ENCODE assay signal across 15 cellular contexts in the genomic region with DNA sequence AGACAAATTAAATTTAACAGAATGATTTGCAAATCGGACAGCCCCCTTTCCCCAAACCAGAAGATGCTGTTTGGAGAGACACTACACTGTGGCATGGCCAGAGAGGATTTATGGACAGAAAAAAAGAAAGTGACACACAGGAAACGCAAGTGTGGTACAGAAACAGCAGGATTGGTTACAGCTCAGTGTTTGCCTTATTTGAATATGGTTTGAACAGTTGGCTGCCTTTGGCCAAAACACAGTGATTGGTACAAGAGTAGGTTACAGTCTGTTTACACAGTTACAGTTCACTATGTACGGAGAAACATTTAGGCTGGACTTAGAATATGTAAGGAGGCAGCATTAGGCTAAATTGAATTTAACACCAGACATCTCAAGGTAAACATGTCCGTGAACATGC.
A peak's percentile ranks its signal among the peaks of the same experiment; 100 is the strongest.
DNase-seq lines count a peak whose midpoint lies in the region; ATAC-seq, FAIRE-seq and TF ChIP-seq lines count a peak whose summit lies in the region.
"Had no signal": no experiment of that assay in that cellular context is flagged by ENCODE, and none has a peak within 500 bp of the region (broad histone marks: within the 10 kb centered on the region; RNA-seq: fewer than 3 reads in every experiment).

No MANE protein-coding gene starts in this region.

- no peak overlapping the region for H2AFZ ChIP-seq in OCI-LY1 (ENCODE audit: low read length)

- H3K9ac ChIP-seq in OCI-LY1 (ENCODE audit: low read length) = no peak overlapping the region; the same call in 1 of the 2 replicates
- H3K9ac ChIP-seq: KMS-11 had no signal

- H4K20me1 ChIP-seq in OCI-LY1 (ENCODE audit: insufficient read depth, low read length) = no peaks in the 10 kb centered on the region

- ATAC-seq in GM18498 (IDR thresholded peaks at IDR 0.05; ENCODE audit: unreplicated experiment) (no peak), GM19351 (IDR thresholded peaks at IDR 0.05; ENCODE audit: unreplicated experiment) (no peak)
- ATAC-seq: A549, SK-N-SH treated with all-trans-retinoic acid at 6 μM for 48 hours had no signal

- DNase-seq in GM12891 (ENCODE audit: insufficient read length, low spot score) (no peak), H54 (ENCODE audit: insufficient read length, low spot score) (no peak), left kidney (ENCODE audit: low read depth, low spot score) (peak; percentile 59), NCI-H2196 (lab: John Stamatoyannopoulos, UW; ENCODE audit: unreplicated experiment) (no peak)
- no peak for DNase-seq in activated naive CD4-positive, alpha-beta T cell (lab: John Stamatoyannopoulos, UW)
- DNase-seq: IMR-90, NCI-H1105 treated with DMSO at 0.1 percent for 48 hours, Peyer's patch had no signal

- no peaks in the 10 kb centered on the region for H3K36me3 ChIP-seq in OCI-LY1 (ENCODE audit: insufficient read depth, low read length)
- H3K36me3 ChIP-seq: Peyer's patch had no signal

- peaks cover 29% of the 10 kb centered on the region for H3K4me1 ChIP-seq in OCI-LY1 (ENCODE audit: insufficient read depth, low read length, severe bottlenecking)
- H3K4me1 ChIP-seq: A549, Peyer's patch had no signal

- FAIRE-seq in GM12891 (lab: Jason Lieb, UNC) = peak; percentile 52
- peak; percentile 67 for FAIRE-seq in H54 (lab: Jason Lieb, UNC)
- FAIRE-seq: A549, D721Med had no signal

- no peak for TF ChIP-seq CTCF in OCI-LY1 (IDR thresholded peaks at IDR 0.05; ENCODE audit: low read length)

- H3K27me3 ChIP-seq in OCI-LY1 (ENCODE audit: insufficient read depth, low read length) = no peaks in the 10 kb centered on the region
- H3K27me3 ChIP-seq: Peyer's patch had no signal

- H3K4me3 ChIP-seq in OCI-LY1 (ENCODE audit: low read depth, low read length, poor library complexity, severe bottlenecking) = peak overlapping the region; percentile 21
- H3K4me3 ChIP-seq: A549, Peyer's patch had no signal

- H3K9me3 ChIP-seq in OCI-LY1 (ENCODE audit: low read length) = no peaks in the 10 kb centered on the region
- H3K9me3 ChIP-seq: A549, Peyer's patch had no signal

- TF ChIP-seq POLR2A in GM12891 (IDR thresholded peaks at IDR 0.05; ENCODE audit: low read depth, low read length) (no peak), H54 (IDR thresholded peaks at IDR 0.05; ENCODE audit: low read depth, low read length) (no peak)

- H3K9me2 ChIP-seq in OCI-LY1 (ENCODE audit: low read depth, low read length) = no peaks in the 10 kb centered on the region

- peak overlapping the region; percentile 65 for H3K27ac ChIP-seq in OCI-LY1 (ENCODE audit: low read depth, low read length, poor library complexity, severe bottlenecking)
- H3K27ac ChIP-seq: A549, KMS-11, Peyer's patch had no signal

- peak overlapping the region; percentile 26; the same call in 1 of the 2 replicates for H3K4me2 ChIP-seq in OCI-LY1 (ENCODE audit: low read length)
- H3K4me2 ChIP-seq: A549, KMS-11 had no signal

- H3K79me2 ChIP-seq in OCI-LY1 (ENCODE audit: insufficient read depth, low read length) = no peaks in the 10 kb centered on the region

- H3F3A ChIP-seq in OCI-LY1 (ENCODE audit: insufficient read depth, low read length) = no peaks in the 10 kb centered on the region

TF ChIP-seq in GM12891, 5 proteins besides CTCF, POLR2A, EP300 and RAD21:
- TF ChIP-seq POU2F2 (IDR thresholded peaks at IDR 0.05; ENCODE audit: low read depth, low read length) (no peak), TAF1 (IDR thresholded peaks at IDR 0.05; ENCODE audit: low read depth, low read length) (no peak), POLR2AphosphoS5 (IDR thresholded peaks at IDR 0.05; ENCODE audit: low read depth, low read length) (no peak), SPI1 (IDR thresholded peaks at IDR 0.05; ENCODE audit: low read depth, low read length) (no peak), PAX5 (IDR thresholded peaks at IDR 0.05; ENCODE audit: insufficient read depth, low read length, severe bottlenecking) (no peak)
TF ChIP-seq in GM12891: peak in this region for 0.
